11 cellular contexts compared by ENCODE assay signal in genomic region chrX:82127228-82128123, GRCh38.
DNase-seq lines count a peak whose midpoint lies in the region; ATAC-seq lines count a peak whose summit lies in the region.
"Had no signal": no experiment of that assay in that cellular context is flagged by ENCODE, and none has a peak within 500 bp of the region (broad histone marks: within the 10 kb centered on the region; RNA-seq: fewer than 3 reads in every experiment).

No MANE protein-coding gene starts in this region.

- no peaks in the 10 kb centered on the region for H3K79me2 ChIP-seq in Karpas-422 (ENCODE audit: low read length)
- H3K79me2 ChIP-seq: parathyroid adenoma had no signal

- no peaks in the 10 kb centered on the region for H3K27me3 ChIP-seq in Karpas-422 (ENCODE audit: low read length)

- no peak overlapping the region for H3K4me2 ChIP-seq in Karpas-422 (ENCODE audit: low read depth, low read length, poor library complexity, severe bottlenecking)

- H2AFZ ChIP-seq in Karpas-422 (ENCODE audit: low read length), result no peak overlapping the region
- H2AFZ ChIP-seq: parathyroid adenoma had no signal

- H3K27ac ChIP-seq in Karpas-422 (ENCODE audit: low read length), result no peak overlapping the region
- H3K27ac ChIP-seq: parathyroid adenoma had no signal

- H3K4me3 ChIP-seq in Karpas-422 (ENCODE audit: low read length), result no peak overlapping the region

- no peaks in the 10 kb centered on the region for H3K4me1 ChIP-seq in Karpas-422 (ENCODE audit: low read length)
- H3K4me1 ChIP-seq: parathyroid adenoma had no signal

- H3K9ac ChIP-seq in Karpas-422 (ENCODE audit: low read length), result no peak overlapping the region
- H3K9ac ChIP-seq: parathyroid adenoma had no signal

- ATAC-seq in GM18499 (IDR thresholded peaks at IDR 0.05; ENCODE audit: insufficient read depth, unreplicated experiment), result peak; percentile 96
- ATAC-seq in GM19397 (IDR thresholded peaks at IDR 0.05; ENCODE audit: unreplicated experiment), result peak; percentile 84
- peak; percentile 84 for ATAC-seq in HG02970 (IDR thresholded peaks at IDR 0.05; ENCODE audit: low FRiP score, unreplicated experiment)

- peak; percentile 78 for DNase-seq in OCI-M1 (lab: John Stamatoyannopoulos, UW)
- DNase-seq in SW 1271 (lab: John Stamatoyannopoulos, UW), result no peak
- DNase-seq in Karpas-422, result no peak
- DNase-seq in Ammon's horn (ENCODE audit: low spot score), result no peak
- DNase-seq in NCI-H1436 (lab: John Stamatoyannopoulos, UW), result no peak
- DNase-seq: activated B cell treated with CpG ODN at 0.5 μM for 24 hours, amygdala had no signal

- H3K9me2 ChIP-seq in Karpas-422 (replicated peaks; ENCODE audit: insufficient read depth, low read length), result no peaks in the 10 kb centered on the region

- no peaks in the 10 kb centered on the region for H3K36me3 ChIP-seq in Karpas-422 (ENCODE audit: insufficient read depth, low read length)

- no peaks in the 10 kb centered on the region for H4K20me1 ChIP-seq in Karpas-422 (ENCODE audit: insufficient read depth, low read depth, low read length)

- H3K9me3 ChIP-seq in Karpas-422 (ENCODE audit: low read length), result peaks cover 35% of the 10 kb centered on the region
